In the genomic region with DNA sequence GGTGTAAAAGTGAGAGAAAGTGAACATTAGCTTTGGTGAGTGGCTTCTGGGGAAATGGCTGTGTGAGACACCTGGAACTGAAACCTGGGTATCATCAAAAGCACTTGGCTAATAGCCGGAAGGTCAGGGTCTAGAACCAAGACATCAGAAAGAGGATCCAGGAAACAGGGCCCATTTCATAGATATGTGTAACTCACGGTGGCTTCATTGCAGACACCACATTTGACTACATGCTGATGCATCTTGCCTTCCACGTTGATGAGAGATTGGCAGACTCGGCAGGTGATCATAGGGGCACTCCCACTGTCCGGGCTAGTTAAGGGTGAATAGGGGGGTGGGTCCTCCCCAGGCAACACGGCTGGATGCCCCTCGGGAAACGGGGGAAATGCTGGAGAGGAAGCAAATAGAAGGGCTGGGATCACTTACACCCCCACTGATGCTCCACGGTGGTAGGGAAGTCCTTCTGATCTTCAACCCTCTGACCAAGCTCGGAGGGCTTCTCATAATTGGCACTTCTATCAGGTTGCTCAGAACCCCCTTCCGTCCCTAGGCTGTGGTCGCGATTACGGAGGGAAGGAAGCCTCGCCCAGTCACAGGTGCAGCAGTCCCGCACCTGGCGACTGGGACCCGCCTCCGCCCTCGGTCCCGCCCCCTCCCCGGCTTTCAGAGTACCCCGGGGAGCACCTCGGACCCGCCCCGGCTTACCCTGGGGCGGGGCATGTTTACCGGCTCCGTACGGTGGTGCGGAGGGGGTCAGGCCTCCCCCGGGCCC, we compare ENCODE assay signal across 8 cellular contexts. TPM values are rescaled to one million over a fixed set of nuclear protein-coding genes. Genes with fewer than 3 reads are reported as not detected.
A peak's percentile ranks its signal among the peaks of the same experiment; 100 is the strongest.
DNase-seq lines count a peak whose midpoint lies in the region; ATAC-seq and TF ChIP-seq lines count a peak whose summit lies in the region.

No MANE protein-coding gene starts in this region.

- in situ Hi-C loops in IMR-90 (cut with MboI; ENCODE audit: low sequenced_read_pairs), result loop anchor here (25.0 kb wide), 1 partner anchor 627 kb away; a partner anchor contains a TSS

- H3K9me3 ChIP-seq in IMR-90 (ENCODE audit: control insufficient read depth, insufficient read depth, low read length) (no peaks in the 10 kb centered on the region), mucosa of descending colon (no peaks in the 10 kb centered on the region), suprapubic skin (no peaks in the 10 kb centered on the region)

- TF ChIP-seq POLR2A in IMR-90 (IDR thresholded peaks at IDR 0.05; ENCODE audit: low read depth, low read length), result no peak
- no peak for TF ChIP-seq POLR2A in suprapubic skin (IDR thresholded peaks at IDR 0.05)

- peak overlapping the region; percentile 98 for H3K4me2 ChIP-seq in IMR-90 (ENCODE audit: low read depth, low read length)

- H4K91ac ChIP-seq in IMR-90 (ENCODE audit: insufficient read depth, low read depth, low read length), result peak overlapping the region; percentile 53; the same call in 1 of the 2 replicates

- dilution Hi-C loops in IMR-90 (cut with HindIII; ENCODE audit: low sequenced_read_pairs, unreplicated experiment), result no loop called here

- peak overlapping the region; percentile 60 for H3K9ac ChIP-seq in IMR-90 (ENCODE audit: low read depth, low read length)

- no peaks in the 10 kb centered on the region for H3K27me3 ChIP-seq in IMR-90 (ENCODE audit: control insufficient read depth, insufficient read depth, low read length)
- H3K27me3 ChIP-seq in dorsolateral prefrontal cortex, result no peaks in the 10 kb centered on the region
- H3K27me3 ChIP-seq in suprapubic skin, result no peaks in the 10 kb centered on the region

- 8% methylated on average over 14 of the region's 32 CpGs; no CpG with 5 or more reads in 1 of the 2 experiments for WGBS in IMR-90 (ENCODE audit: extremely low coverage in 2 of 2, insufficient read length in 1 of 2), 2 experiments
- WGBS in suprapubic skin, result 9% methylated on average over 14 of the region's 32 CpGs

- H3K4me1 ChIP-seq in IMR-90 (ENCODE audit: control insufficient read depth, insufficient read depth, low read length) (0 out of 2 replicates have a peak, but pooled peaks cover 4% of the 10 kb centered on the region), mucosa of descending colon (ENCODE audit: low read depth) (peaks cover 24% of the 10 kb centered on the region), suprapubic skin (peaks cover 31% of the 10 kb centered on the region)

- H2BK15ac ChIP-seq in IMR-90 (ENCODE audit: low read depth, low read length), result no peak overlapping the region

- H3K9me1 ChIP-seq in IMR-90 (ENCODE audit: insufficient read depth, low read length), result peaks cover 10% of the 10 kb centered on the region; the same call in 1 of the 2 replicates

- H3K27ac ChIP-seq in IMR-90 (ENCODE audit: insufficient read depth, low read length) (peak overlapping the region; percentile 54), dorsolateral prefrontal cortex (peak overlapping the region; percentile 63 to 98 (median 94)), suprapubic skin (peak overlapping the region; percentile 95)

- DNase-seq in activated T-cell treated with anti-CD3 and anti-CD28 coated beads for 1 hour (ENCODE audit: low read depth), result peak; percentile 26
- no peak for DNase-seq in activated T-cell treated with anti-CD3 and anti-CD28 coated beads, Interleukin-2, amount 50 U/mL, for 1 hour
- DNase-seq in IMR-90, result no peak
- DNase-seq in activated CD4-positive, CD25-positive, alpha-beta regulatory T cell (lab: John Stamatoyannopoulos, UW), result peak; percentile 29 to 65 (median 46)
- DNase-seq in dorsolateral prefrontal cortex, result peak in 1 of 10 donors; percentile 20
- peak; percentile 79 to 90 (median 86) for DNase-seq in mucosa of descending colon
- peak in 1 of 2 donors; percentile 83 for DNase-seq in suprapubic skin (ENCODE audit: low spot score in 2 of 2)

- no peak for TF ChIP-seq RAD21 in IMR-90 (IDR thresholded peaks at IDR 0.05; ENCODE audit: low read length)

- H3K79me1 ChIP-seq in IMR-90 (ENCODE audit: low read depth in 1 of 2, low read length in 2 of 2), result peaks cover 22 to 37% of the 10 kb centered on the region in 2 experiments

- peak; percentile 9 for ATAC-seq in IMR-90 (ENCODE audit: low read depth)
- ATAC-seq in mucosa of descending colon, result peak; percentile 63
- no peak for ATAC-seq in HG03378 (IDR thresholded peaks at IDR 0.05; ENCODE audit: unreplicated experiment)

- H2AK5ac ChIP-seq in IMR-90 (ENCODE audit: low read depth, low read length), result peak overlapping the region; percentile 70

- H3K4ac ChIP-seq in IMR-90 (ENCODE audit: low read depth, low read length), result peak overlapping the region; percentile 64

- H3K14ac ChIP-seq in IMR-90 (replicated peaks; ENCODE audit: low read depth, low read length), result peak overlapping the region; percentile 65

- H3K23ac ChIP-seq in IMR-90 (ENCODE audit: low read depth, low read length), result peak overlapping the region; percentile 94

- peaks cover 21% of the 10 kb centered on the region for H3K36me3 ChIP-seq in IMR-90 (ENCODE audit: control insufficient read depth, insufficient read depth, low read length)
- peaks cover 13% of the 10 kb centered on the region for H3K36me3 ChIP-seq in mucosa of descending colon (ENCODE audit: low read depth)
- peaks cover 27% of the 10 kb centered on the region for H3K36me3 ChIP-seq in suprapubic skin

- H3K18ac ChIP-seq in IMR-90 (ENCODE audit: low read depth, low read length), result no peak overlapping the region

- POLR2A ChIA-PET in IMR-90 (lab: Charles Lee; ENCODE audit: unreplicated experiment), result interaction anchor here (0.6 to 1.1 kb wide), 2 partner anchors 48 to 221 kb away, joined by 4 to 18 read pairs; no protein-coding TSS in a partner anchor

- no peak overlapping the region for H3K56ac ChIP-seq in IMR-90 (ENCODE audit: extremely low read depth, insufficient read depth, low read length)

- H2AK9ac ChIP-seq in IMR-90 (replicated peaks; ENCODE audit: low read depth, low read length, poor library complexity), result peak overlapping the region; percentile 95

- no peak for TF ChIP-seq EP300 in suprapubic skin (IDR thresholded peaks at IDR 0.05)

- TF ChIP-seq CTCF in IMR-90 (conservative IDR thresholded peaks at IDR 0.05; ENCODE audit: low read depth, low read length), result no peak
- no peak for TF ChIP-seq CTCF in dorsolateral prefrontal cortex (IDR thresholded peaks at IDR 0.05 in 54 of 56, conservative IDR thresholded peaks at IDR 0.05 in 2 of 56; ENCODE audit: low read depth in 1 of 56, partially characterized antibody in 56 of 56)
- TF ChIP-seq CTCF in mucosa of descending colon (IDR thresholded peaks at IDR 0.05), result no peak
- TF ChIP-seq CTCF in suprapubic skin (IDR thresholded peaks at IDR 0.05), result no peak

- H4K20me1 ChIP-seq in IMR-90 (ENCODE audit: insufficient read depth, low read length), result 0 out of 2 replicates have a peak, but pooled peaks cover 3% of the 10 kb centered on the region

- peak overlapping the region; percentile 98 for H2AFZ ChIP-seq in IMR-90 (replicated peaks; ENCODE audit: low read length, poor library complexity)

- H4K8ac ChIP-seq in IMR-90 (ENCODE audit: low read depth in 2 of 2, low read length in 2 of 2), result peak overlapping the region in 1 of 2 experiments; percentile 42; a peak in 1 of 4 replicates

- H3K4me3 ChIP-seq in IMR-90 (ENCODE audit: insufficient read depth, low read depth, low read length) (peak overlapping the region; percentile 53), dorsolateral prefrontal cortex (peak overlapping the region; percentile 73 to 100 (median 95)), mucosa of descending colon (peak overlapping the region; percentile 79), suprapubic skin (peak overlapping the region; percentile 80)

- no peak overlapping the region for H2BK120ac ChIP-seq in IMR-90 (ENCODE audit: low read depth, low read length)

- peak overlapping the region; percentile 55 for H2BK5ac ChIP-seq in IMR-90 (ENCODE audit: low read depth, low read length, poor library complexity, severe bottlenecking)

- no peak overlapping the region for H2BK20ac ChIP-seq in IMR-90 (ENCODE audit: low read depth, low read length)

- H4K5ac ChIP-seq in IMR-90 (ENCODE audit: low read depth, low read length), result no peak overlapping the region

- intact Hi-C loops in IMR-90 (cut with micrococcal nuclease), result loop anchor here (1.0 kb wide), 2 partner anchors 117 to 223 kb away; a partner anchor contains a TSS
- intact Hi-C loops in dorsolateral prefrontal cortex (cut with DNase I), result loop anchor here (1.0 to 5.0 kb wide), 3 partner anchors 117 to 222 kb away; a partner anchor contains a TSS
- intact Hi-C loops in mucosa of descending colon (cut with DNase I, micrococcal nuclease), result loop anchor here in 1 of 2 donors (5.0 kb wide), 1 partner anchor 43 kb away; no protein-coding TSS in a partner anchor

- no TSS peak for BruUV-seq in IMR-90 (replicated peaks; lab: Mats Ljungman, UMichigan)

- CTCF ChIA-PET in IMR-90 (lab: Yijun Ruan, JAX), result no interaction called here

RNA-seq across cellular contexts. Expression of a gene that starts 0.6 kb away (rescaled TPM):
- total RNA-seq in IMR-90 (2012; rRNA removed) (15.0 and 15.2 TPM in 2 replicates), dorsolateral prefrontal cortex (10 to 100 TPM; 40.7 to 70.2 (median 53.0) TPM), mucosa of descending colon (10 to 100 TPM; 40.6 to 48.4 (median 45.5) TPM), suprapubic skin (10 to 100 TPM; 23.7 to 36.5 (median 28.9) TPM)
- 27.2 and 27.8 TPM in 2 replicates for polyA plus RNA-seq in IMR-90 (2012; rRNA removed)
- 13.3 and 24.4 TPM in 2 replicates for polyA plus RNA-seq in IMR-90 (2012; cell fraction: cytosol; rRNA removed)
- 70.6 and 153 TPM in 2 replicates for polyA plus RNA-seq in IMR-90 (2012; cell fraction: nucleus; rRNA removed; ENCODE audit: low replicate concordance)

RNA-seq across cellular contexts. Expression of a gene that starts 5.6 kb away (rescaled TPM):
- total RNA-seq in IMR-90 (2012; rRNA removed), result 125 and 141 TPM in 2 replicates
- polyA plus RNA-seq in IMR-90 (2012; rRNA removed), result 241 and 242 TPM in 2 replicates
- 115 and 191 TPM in 2 replicates for polyA plus RNA-seq in IMR-90 (2012; cell fraction: cytosol; rRNA removed)
- polyA plus RNA-seq in IMR-90 (2012; cell fraction: nucleus; rRNA removed; ENCODE audit: low replicate concordance), result 85.5 and 208 TPM in 2 replicates
- 100 to 1,000 TPM in 2 of 120 experiments, 10 to 100 TPM in 118; 36.8 to 106 (median 72.0) TPM for total RNA-seq in dorsolateral prefrontal cortex
- 100 to 1,000 TPM in 1 of 3 donors, 10 to 100 TPM in 2; 83.9 to 115 (median 93.8) TPM for total RNA-seq in mucosa of descending colon
- total RNA-seq in suprapubic skin, result 100 to 1,000 TPM; 119 to 133 (median 129) TPM

RNA-seq across cellular contexts. Expression of a gene that starts 6.0 kb away (rescaled TPM):
- total RNA-seq in IMR-90 (2012; rRNA removed) (32.4 and 38.0 TPM in 2 replicates), dorsolateral prefrontal cortex (10 to 100 TPM; 29.3 to 87.4 (median 51.0) TPM), mucosa of descending colon (10 to 100 TPM; 32.7 to 52.0 (median 35.9) TPM), suprapubic skin (10 to 100 TPM; 40.8 to 91.0 (median 44.8) TPM)
- 23.1 and 24.7 TPM in 2 replicates for polyA plus RNA-seq in IMR-90 (2012; rRNA removed)
- 34.4 and 36.2 TPM in 2 replicates for polyA plus RNA-seq in IMR-90 (2012; cell fraction: cytosol; rRNA removed)
- 144 and 145 TPM in 2 replicates for polyA plus RNA-seq in IMR-90 (2012; cell fraction: nucleus; rRNA removed; ENCODE audit: low replicate concordance)

RNA-seq across cellular contexts. Expression of a gene that starts 8.6 kb away (rescaled TPM):
- total RNA-seq in IMR-90 (2012; rRNA removed) (60.3 and 68.8 TPM in 2 replicates), dorsolateral prefrontal cortex (10 to 100 TPM in 98 of 120 experiments, 1 to 10 TPM in 22; 5.3 to 45.3 (median 14.4) TPM), mucosa of descending colon (10 to 100 TPM; 38.8 to 74.8 (median 72.8) TPM), suprapubic skin (10 to 100 TPM; 26.9 to 83.4 (median 52.9) TPM)
- polyA plus RNA-seq in IMR-90 (2012; rRNA removed), result 49.0 and 53.4 TPM in 2 replicates
- polyA plus RNA-seq in IMR-90 (2012; cell fraction: cytosol; rRNA removed), result 21.6 and 34.3 TPM in 2 replicates
- polyA plus RNA-seq in IMR-90 (2012; cell fraction: nucleus; rRNA removed; ENCODE audit: low replicate concordance), result 37.0 and 143 TPM in 2 replicates

RNA-seq across cellular contexts. Expression of a gene that starts 24.7 kb away (rescaled TPM):
- under 0.01 TPM in 2 replicates for total RNA-seq in IMR-90 (2012; rRNA removed)
- 0.03 TPM in 2 replicates for polyA plus RNA-seq in IMR-90 (2012; rRNA removed)
- 0.01 and 0.03 TPM in 2 replicates for polyA plus RNA-seq in IMR-90 (2012; cell fraction: cytosol; rRNA removed)
- 0.16 and 0.22 TPM in 2 replicates for polyA plus RNA-seq in IMR-90 (2012; cell fraction: nucleus; rRNA removed; ENCODE audit: low replicate concordance)
- total RNA-seq in dorsolateral prefrontal cortex, result 1 to 10 TPM in 10 of 120 experiments, under 1 TPM in 110; 0.22 to 1.4 (median 0.63) TPM
- under 1 TPM; 0.12 to 0.85 (median 0.27) TPM for total RNA-seq in mucosa of descending colon
- under 1 TPM in 1 of 4 donors, not detected in 3; 0.08 TPM for total RNA-seq in suprapubic skin

Comparison
In these comparisons a context has a peak if more than half of its experiments do, and no peak if none do; other contexts are left out.
1. DNase-seq: peak in activated T-cell treated with anti-CD3 and anti-CD28 coated beads for 1 hour (single experiment), activated CD4-positive, CD25-positive, alpha-beta regulatory T cell (4 of 4) and mucosa of descending colon (3 of 3); none in activated T-cell treated with anti-CD3 and anti-CD28 coated beads, Interleukin-2, amount 50 U/mL, for 1 hour (single experiment) and IMR-90 (single experiment).
2. Peak in every context shown above with its lines, with median percentiles within 50 percentile points of each other: H3K27ac ChIP-seq and H3K4me3 ChIP-seq.